Comparison of ENCODE assay signal across 14 cellular contexts in the genomic region with DNA sequence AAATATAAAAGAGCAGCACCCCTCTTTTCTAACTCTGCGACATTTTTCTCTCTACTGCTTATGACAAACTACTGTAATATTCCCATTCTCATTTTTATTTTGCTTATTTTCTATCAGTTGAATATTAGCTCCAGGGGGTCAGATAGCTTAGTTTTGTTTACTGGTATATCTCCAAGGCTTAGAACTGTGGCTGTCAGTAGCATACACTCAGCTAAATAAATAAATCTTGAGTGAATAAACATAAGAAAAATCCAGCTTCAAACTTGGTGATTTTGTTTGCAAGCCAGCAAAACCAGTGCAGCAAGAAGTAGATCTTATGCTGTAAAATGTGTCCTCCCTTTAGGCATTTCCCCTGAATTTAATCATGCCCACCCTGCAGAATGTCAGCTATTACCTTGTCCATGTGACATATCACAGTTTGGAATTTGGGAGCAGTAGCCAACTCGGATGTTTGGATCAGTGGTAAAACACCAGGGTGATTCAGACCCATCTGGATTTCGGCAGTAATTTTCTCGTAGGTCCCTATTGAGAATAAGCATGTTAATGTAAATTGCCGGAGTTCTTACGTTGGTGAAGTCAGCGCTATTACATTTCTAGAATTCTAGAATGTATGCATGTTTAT. TPM values are rescaled to one million over a fixed set of nuclear protein-coding genes. Genes with fewer than 3 reads are reported as not detected.
A peak's percentile ranks its signal among the peaks of the same experiment; 100 is the strongest.
DNase-seq lines count a peak whose midpoint lies in the region; ATAC-seq and TF ChIP-seq lines count a peak whose summit lies in the region.
"Had no signal": no experiment of that assay in that cellular context is flagged by ENCODE, and none has a peak within 500 bp of the region (broad histone marks: within the 10 kb centered on the region; RNA-seq: fewer than 3 reads in every experiment).

No MANE protein-coding gene starts in this region.

- peak overlapping the region; percentile 71 for H3K4me3 Mint-ChIP-seq in HFFc6
- H3K4me3 Mint-ChIP-seq in activated T-helper 2 cell treated with anti-CD3 and anti-CD28 coated beads, Interferon-gamma antibody, Interleukin-2, Interleukin-4, amounts not matched to agents 10 μg/mL and 5 μg/mL and 100 μg/mL, durations not matched to agents 14 hours and 24 hours and 36 hours (ENCODE audit: low read depth) = no peak overlapping the region

- H3K27ac ChIP-seq in ACC112 (ENCODE audit: low read depth, low read length) (peak overlapping the region; percentile 51), ovary (no peak overlapping the region)
- H3K27ac ChIP-seq: prostate gland had no signal

- H3K9me3 Mint-ChIP-seq in HFFc6 = no peaks in the 10 kb centered on the region
- no peaks in the 10 kb centered on the region for H3K9me3 Mint-ChIP-seq in activated T-helper 2 cell treated with anti-CD3 and anti-CD28 coated beads, Interferon-gamma antibody, Interleukin-2, Interleukin-4, amounts not matched to agents 10 μg/mL and 5 μg/mL and 100 μg/mL, durations not matched to agents 14 hours and 24 hours and 36 hours

- WGBS in ovary, 3 donors = 86 to 89% (median 87%) methylated on average over 7 of the region's 7 CpGs

- TF ChIP-seq CTCF in HFFc6 (IDR thresholded peaks at IDR 0.05) (no peak), ovary (IDR thresholded peaks at IDR 0.05) (no peak)

- H3K27me3 ChIP-seq in ACC112 (ENCODE audit: insufficient read depth, low read length) = no peaks in the 10 kb centered on the region
- no peaks in the 10 kb centered on the region for H3K27me3 ChIP-seq in ovary
- H3K27me3 ChIP-seq: gastroesophageal sphincter had no signal

- H3K4me3 ChIP-seq in ACC112 (ENCODE audit: low read depth, low read length) (peak overlapping the region; percentile 2; the same call in 1 of the 2 replicates), ovary (no peak overlapping the region)
- H3K4me3 ChIP-seq: gastroesophageal sphincter, lung, prostate gland had no signal

- H3K9me3 ChIP-seq in ovary = no peaks in the 10 kb centered on the region
- H3K9me3 ChIP-seq: gastroesophageal sphincter, prostate gland had no signal

- H3K4me1 Mint-ChIP-seq in HFFc6 (ENCODE audit: low read depth) = peaks cover 38% of the 10 kb centered on the region
- no peaks in the 10 kb centered on the region for H3K4me1 Mint-ChIP-seq in activated T-helper 2 cell treated with anti-CD3 and anti-CD28 coated beads, Interferon-gamma antibody, Interleukin-2, Interleukin-4, amounts not matched to agents 10 μg/mL and 5 μg/mL and 100 μg/mL, durations not matched to agents 14 hours and 24 hours and 36 hours (ENCODE audit: low read depth)

- intact Hi-C loops in ovary (cut with DNase I) = no loop called here
- intact Hi-C loops in activated T-helper 2 cell treated with anti-CD3 and anti-CD28 coated beads, Interferon-gamma antibody, Interleukin-2, Interleukin-4, amounts not matched to agents 10 μg/mL and 5 μg/mL and 100 μg/mL, durations not matched to agents 14 hours and 24 hours and 36 hours (cut with micrococcal nuclease) = no loop called here

- peaks cover 20% of the 10 kb centered on the region for H3K4me1 ChIP-seq in ACC112 (ENCODE audit: control insufficient read depth, insufficient read depth, low read length, unreplicated experiment)
- H3K4me1 ChIP-seq in ovary (ENCODE audit: insufficient read depth) = no peaks in the 10 kb centered on the region
- H3K4me1 ChIP-seq: gastroesophageal sphincter, prostate gland had no signal

- no peaks in the 10 kb centered on the region for H3K36me3 Mint-ChIP-seq in HFFc6 (ENCODE audit: low read depth)
- no peaks in the 10 kb centered on the region for H3K36me3 Mint-ChIP-seq in activated T-helper 2 cell treated with anti-CD3 and anti-CD28 coated beads, Interferon-gamma antibody, Interleukin-2, Interleukin-4, amounts not matched to agents 10 μg/mL and 5 μg/mL and 100 μg/mL, durations not matched to agents 14 hours and 24 hours and 36 hours (ENCODE audit: low read depth)

- TF ChIP-seq POLR2A in ovary (IDR thresholded peaks at IDR 0.05) = no peak

- no peak for TF ChIP-seq EP300 in ovary (IDR thresholded peaks at IDR 0.05)

- no peaks in the 10 kb centered on the region for H3K27me3 Mint-ChIP-seq in HFFc6 (ENCODE audit: insufficient read depth)
- no peaks in the 10 kb centered on the region for H3K27me3 Mint-ChIP-seq in activated T-helper 2 cell treated with anti-CD3 and anti-CD28 coated beads, Interferon-gamma antibody, Interleukin-2, Interleukin-4, amounts not matched to agents 10 μg/mL and 5 μg/mL and 100 μg/mL, durations not matched to agents 14 hours and 24 hours and 36 hours (ENCODE audit: low read depth)

- H3K79me2 ChIP-seq in ACC112 (ENCODE audit: control insufficient read depth, insufficient read depth, low read length, unreplicated experiment) = no peaks in the 10 kb centered on the region

- no peak for ATAC-seq in HG03432 (IDR thresholded peaks at IDR 0.05; ENCODE audit: unreplicated experiment)
- ATAC-seq: gastroesophageal sphincter had no signal

- H3K27ac Mint-ChIP-seq in HFFc6 = peak overlapping the region; percentile 75
- H3K27ac Mint-ChIP-seq in activated T-helper 2 cell treated with anti-CD3 and anti-CD28 coated beads, Interferon-gamma antibody, Interleukin-2, Interleukin-4, amounts not matched to agents 10 μg/mL and 5 μg/mL and 100 μg/mL, durations not matched to agents 14 hours and 24 hours and 36 hours = no peak overlapping the region

- H3K36me3 ChIP-seq in ACC112 (ENCODE audit: insufficient read depth, low read length) (peaks cover 13% of the 10 kb centered on the region), ovary (no peaks in the 10 kb centered on the region)
- H3K36me3 ChIP-seq: prostate gland had no signal

- peak overlapping the region; percentile 36 for H2AFZ ChIP-seq in ACC112 (ENCODE audit: low read length, unreplicated experiment)

- peak; percentile 82 for DNase-seq in HFFc6
- peak; percentile 81 for DNase-seq in amniotic stem cell (lab: John Stamatoyannopoulos, UW)
- DNase-seq in iris pigment epithelial cell (ENCODE audit: low read depth) = peak; percentile 96
- no peak for DNase-seq in ovary
- DNase-seq in activated T-helper 2 cell treated with anti-CD3 and anti-CD28 coated beads, Interferon-gamma antibody, Interleukin-2, Interleukin-4, amounts not matched to agents 10 μg/mL and 5 μg/mL and 100 μg/mL, durations not matched to agents 14 hours and 24 hours and 36 hours (ENCODE audit: low spot score) = no peak
- DNase-seq in central memory CD4-positive, alpha-beta T cell = no peak
- DNase-seq: C1 segment of cervical spinal cord, NCI-H2029, substantia nigra had no signal

RNA-seq across cellular contexts. Expression of a gene that starts 44.2 kb away (rescaled TPM):
- 1 to 10 TPM in 4 of 6 experiments, under 1 TPM in 2; 0.78 to 5.6 (median 4.5) TPM for total RNA-seq in HFFc6 (2021; fragmentation: NEBNext Ultra II Directional; extraction: Animal tissue kit (Norgen Biotek cat#: 25700))
- total RNA-seq in ovary = 1 to 10 TPM; 1.0 to 4.9 (median 3.2) TPM
- polyA plus RNA-seq in ovary = 1 to 10 TPM; 1.2 to 7.6 TPM
- not detected in 2 replicates for total RNA-seq in activated T-helper 2 cell treated with anti-CD3 and anti-CD28 coated beads, Interferon-gamma antibody, Interleukin-2, Interleukin-4, amounts not matched to agents 10 μg/mL and 5 μg/mL and 100 μg/mL, durations not matched to agents 14 hours and 24 hours and 36 hours

Comparison
In these comparisons a context has a peak if more than half of its experiments do, and no peak if none do; other contexts are left out.
1. DNase-seq: peak in HFFc6 (single experiment), amniotic stem cell (single experiment) and iris pigment epithelial cell (single experiment); none in ovary (0 of 5), activated T-helper 2 cell treated with anti-CD3 and anti-CD28 coated beads, Interferon-gamma antibody, Interleukin-2, Interleukin-4, amounts not matched to agents 10 μg/mL and 5 μg/mL and 100 μg/mL, durations not matched to agents 14 hours and 24 hours and 36 hours (single experiment) and central memory CD4-positive, alpha-beta T cell (single experiment).